ENCODE assay signal across 8 cellular contexts in genomic region chr1:248858096-248858890, GRCh38. TPM values are rescaled to one million over a fixed set of nuclear protein-coding genes. Genes with fewer than 3 reads are reported as not detected.
DNase-seq lines count a peak whose midpoint lies in the region; ATAC-seq and TF ChIP-seq lines count a peak whose summit lies in the region.

No MANE protein-coding gene starts in this region.

- peaks cover 26% of the 10 kb centered on the region for H3K27me3 ChIP-seq in GM23338 (ENCODE audit: insufficient read depth)

- H3K9me3 ChIP-seq in SK-N-MC (ENCODE audit: low read depth, low read length), result no peaks in the 10 kb centered on the region

- peak overlapping the region; percentile 89 for H3K4me3 Mint-ChIP-seq in GM23338

- peak overlapping the region; percentile 88 for H3K27ac ChIP-seq in GM23338 (ENCODE audit: low read depth)
- H3K27ac ChIP-seq in SK-N-MC, result peak overlapping the region; percentile 75

- no peaks in the 10 kb centered on the region; the same call in 1 of the 3 replicates for H3K9me3 Mint-ChIP-seq in GM23338

- H3K9ac ChIP-seq in SK-N-MC (ENCODE audit: insufficient read length), result peak overlapping the region; percentile 90

- in situ Hi-C loops in KBM-7 (cut with MboI; ENCODE audit: low pct_unique_long_range_greater_than_20kb, low sequenced_read_pairs), result no loop called here

- TF ChIP-seq CTCF in GM23338 (conservative IDR thresholded peaks at IDR 0.05; ENCODE audit: low read depth in 2 of 2), result peak; percentile 49 to 68
- peak; percentile 26 for TF ChIP-seq CTCF in cardiac fibroblast (IDR thresholded peaks at IDR 0.05; ENCODE audit: low read depth, low read length)

- H2AFZ ChIP-seq in GM23338, result peak overlapping the region; percentile 90

- H3K4me1 ChIP-seq in GM23338 (ENCODE audit: insufficient read depth), result peaks cover 22% of the 10 kb centered on the region

- H3K79me2 ChIP-seq in GM23338 (replicated peaks; ENCODE audit: insufficient read depth), result no peaks in the 10 kb centered on the region; the same call in 1 of the 2 replicates

- peaks cover 20% of the 10 kb centered on the region for H3K27me3 Mint-ChIP-seq in GM23338 (ENCODE audit: insufficient read depth, low read depth, poor library complexity)

- ATAC-seq in GM23338, result peak; percentile 79

- H3K36me3 Mint-ChIP-seq in GM23338 (ENCODE audit: low read depth), result peaks cover 7% of the 10 kb centered on the region; the same call in 2 of the 3 replicates

- DNase-seq in activated CD8-positive, alpha-beta memory T cell treated with anti-CD3 and anti-CD28 coated beads for 48 hours (ENCODE audit: low read depth in 2 of 3, low spot score in 2 of 3), result peak in 2 of 3 experiments; percentile 23 to 31
- DNase-seq in activated CD8-positive, alpha-beta memory T cell treated with anti-CD3 and anti-CD28 coated beads for 24 hours, result no peak
- DNase-seq in GM23338 (ENCODE audit: low spot score) (peak; percentile 89), KBM-7 (peak; percentile 77), SK-N-MC (ENCODE audit: low read depth, low spot score) (no peak), cardiac fibroblast (ENCODE audit: low read depth in 2 of 2) (peak; percentile 57 to 68), kidney glomerular epithelial cell (lab: John Stamatoyannopoulos, UW) (peak; percentile 62)
- peak; percentile 45 to 48 for DNase-seq in stimulated activated CD4-positive, alpha-beta T cell treated with anti-CD3 and anti-CD28 coated beads, Interleukin-2, amount 100 ng/mL, for 24 hours

- H3K4me2 ChIP-seq in GM23338, result peak overlapping the region; percentile 98

- 0 out of 2 replicates have a peak, but pooled peaks cover 8% of the 10 kb centered on the region for H3F3A ChIP-seq in GM23338 (replicated peaks; ENCODE audit: low read depth)

- H3K4me3 ChIP-seq in GM23338, result peak overlapping the region; percentile 89
- H3K4me3 ChIP-seq in SK-N-MC, result peak overlapping the region; percentile 95
- H3K4me3 ChIP-seq in cardiac fibroblast (replicated peaks in 1 of 2; ENCODE audit: low read depth in 2 of 2, low read length in 2 of 2), result peak overlapping the region; percentile 58 to 76

- H3K9me2 ChIP-seq in GM23338 (ENCODE audit: insufficient read depth), result no peaks in the 10 kb centered on the region

- peaks cover 21% of the 10 kb centered on the region for H3K4me1 Mint-ChIP-seq in GM23338

- H4K20me1 ChIP-seq in GM23338 (replicated peaks; ENCODE audit: insufficient read depth), result no peaks in the 10 kb centered on the region

- peak overlapping the region; percentile 97 for H3K27ac Mint-ChIP-seq in GM23338

- peaks cover 16% of the 10 kb centered on the region for H3K36me3 ChIP-seq in GM23338 (ENCODE audit: insufficient read depth)
- peaks cover 32% of the 10 kb centered on the region for H3K36me3 ChIP-seq in SK-N-MC (ENCODE audit: insufficient read depth, low read length)

TF ChIP-seq in GM23338, 12 proteins besides CTCF, POLR2A, EP300 and RAD21 (continues in another document):
- no peak for TF ChIP-seq ZNF462 (CRISPR knock-in tag; IDR thresholded peaks at IDR 0.05)
- TF ChIP-seq ETS1 (IDR thresholded peaks at IDR 0.05), result 0 out of 2 replicates have a peak, but pooled peaks have one; percentile 21
- TF ChIP-seq STAT1 (IDR thresholded peaks at IDR 0.05; ENCODE audit: unreplicated experiment), result no peak
- no peak for TF ChIP-seq EZH2 (IDR thresholded peaks at IDR 0.05; ENCODE audit: low read depth, unreplicated experiment)
- no peak for TF ChIP-seq ZNF114 (CRISPR knock-in tag; IDR thresholded peaks at IDR 0.05)
- no peak for TF ChIP-seq EZH2phosphoT487 (IDR thresholded peaks at IDR 0.05; ENCODE audit: unreplicated experiment)
- no peak for TF ChIP-seq ZNF331 (CRISPR knock-in tag; IDR thresholded peaks at IDR 0.05; ENCODE audit: low read depth)
- TF ChIP-seq CREB1 (CRISPR knock-in tag; IDR thresholded peaks at IDR 0.05; ENCODE audit: low read depth), result peak; percentile 44; the same call in 1 of the 2 replicates
- TF ChIP-seq NANOG (IDR thresholded peaks at IDR 0.05; ENCODE audit: borderline replicate concordance), result no peak

RNA-seq across cellular contexts. Expression of gene ZNF692, which starts 0.6 kb away (rescaled TPM):
- total RNA-seq in GM23338 (2014; rRNA removed; shearing (Covaris generic)), result 34.4 and 57.1 TPM in 2 replicates
- 38.3 and 41.2 TPM in 2 replicates for polyA plus RNA-seq in GM23338 (2016; fragmentation: Nextera tagmentation; extraction: Ambion mirVana)

RNA-seq across cellular contexts. Expression of gene ZNF672, which starts 20.3 kb away (rescaled TPM):
- 26.3 and 39.7 TPM in 2 replicates for total RNA-seq in GM23338 (2014; rRNA removed; shearing (Covaris generic))
- polyA plus RNA-seq in GM23338 (2016; fragmentation: Nextera tagmentation; extraction: Ambion mirVana), result 9.0 and 10.3 TPM in 2 replicates

RNA-seq across cellular contexts. Expression of gene SH3BP5L, which starts 32.6 kb away (rescaled TPM):
- total RNA-seq in GM23338 (2014; rRNA removed; shearing (Covaris generic)), result 16.8 and 26.1 TPM in 2 replicates
- 2.8 and 3.9 TPM in 2 replicates for polyA plus RNA-seq in GM23338 (2016; fragmentation: Nextera tagmentation; extraction: Ambion mirVana)

RNA-seq across cellular contexts. Expression of gene PGBD2, which starts 47.7 kb away (rescaled TPM):
- total RNA-seq in GM23338 (2014; rRNA removed; shearing (Covaris generic)), result 6.6 and 10.2 TPM in 2 replicates
- 4.8 and 5.7 TPM in 2 replicates for polyA plus RNA-seq in GM23338 (2016; fragmentation: Nextera tagmentation; extraction: Ambion mirVana)

Comparison
In these comparisons a context has a peak if more than half of its experiments do, and no peak if none do; other contexts are left out.
1. DNase-seq: peak in activated CD8-positive, alpha-beta memory T cell treated with anti-CD3 and anti-CD28 coated beads for 48 hours (2 of 3), GM23338 (single experiment), KBM-7 (single experiment), cardiac fibroblast (2 of 2), kidney glomerular epithelial cell (single experiment) and stimulated activated CD4-positive, alpha-beta T cell treated with anti-CD3 and anti-CD28 coated beads, Interleukin-2, amount 100 ng/mL, for 24 hours (2 of 2); none in activated CD8-positive, alpha-beta memory T cell treated with anti-CD3 and anti-CD28 coated beads for 24 hours (single experiment) and SK-N-MC (single experiment).
2. Peak in every context shown above with its lines, with median percentiles within 50 percentile points of each other: H3K4me3 ChIP-seq.